Comparison of ENCODE assay signal across 1 cellular context in the genomic region with DNA sequence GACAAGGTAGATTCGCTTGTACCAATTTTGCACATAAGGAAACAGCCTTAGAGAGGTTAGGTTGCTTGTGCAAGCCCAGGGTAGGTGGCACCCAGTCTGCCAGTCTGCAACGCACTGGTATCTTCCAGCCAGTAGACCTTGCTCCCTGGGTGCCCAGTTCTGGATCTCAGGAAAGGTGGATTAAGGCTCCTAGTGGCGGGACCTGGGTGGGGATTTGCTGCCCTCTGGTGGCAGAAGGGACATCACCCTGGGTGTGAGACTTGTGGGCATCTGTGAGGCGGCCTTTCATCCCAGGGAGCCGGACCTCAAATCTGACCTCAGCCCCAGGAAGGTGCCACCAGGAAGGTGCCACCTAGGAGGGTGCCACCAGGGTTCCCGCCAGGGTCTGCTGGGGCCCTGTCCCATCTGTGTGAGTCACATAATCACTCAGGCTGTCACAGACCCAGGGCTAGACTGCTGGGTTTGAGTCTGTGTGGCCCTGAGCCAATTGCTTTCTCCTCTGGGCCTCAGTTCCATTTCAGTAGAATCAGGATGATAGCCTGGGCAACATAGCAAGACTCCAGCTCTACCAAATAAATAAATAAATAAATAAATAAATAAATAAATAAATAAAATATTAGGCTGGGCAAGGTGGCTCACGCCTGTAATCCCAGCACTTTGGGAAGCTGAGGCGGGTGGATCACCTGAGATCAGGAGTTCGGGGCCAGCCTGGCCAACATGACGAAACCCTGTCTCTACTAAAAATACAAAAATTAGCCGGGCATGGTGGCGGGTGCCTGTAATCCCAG.
A peak's percentile ranks its signal among the peaks of the same experiment; 100 is the strongest.
TF ChIP-seq lines count a peak whose summit lies in the region.

No MANE protein-coding gene starts in this region.

TF ChIP-seq in K562, 482 proteins besides CTCF, POLR2A, EP300 and RAD21 (continued from another document and continues in another):
- TF ChIP-seq CTCFL (IDR thresholded peaks at IDR 0.05; ENCODE audit: borderline replicate concordance, insufficient read depth, low read depth, low read length, poor library complexity, severe bottlenecking): peak; percentile 39
- no peak for TF ChIP-seq TCF3 (CRISPR knock-in tag; IDR thresholded peaks at IDR 0.05)
- TF ChIP-seq NFE2 (IDR thresholded peaks at IDR 0.05; ENCODE audit: low read depth): no peak
- TF ChIP-seq ZNF609 (CRISPR knock-in tag; IDR thresholded peaks at IDR 0.05; ENCODE audit: borderline replicate concordance): no peak
- TF ChIP-seq YBX1 (IDR thresholded peaks at IDR 0.05): no peak
- no peak for TF ChIP-seq SMARCE1 (IDR thresholded peaks at IDR 0.05)
- no peak for TF ChIP-seq NCOR1 (IDR thresholded peaks at IDR 0.05)
- TF ChIP-seq GTF2A2 (tag; IDR thresholded peaks at IDR 0.05): no peak
- TF ChIP-seq, protein P1, sequence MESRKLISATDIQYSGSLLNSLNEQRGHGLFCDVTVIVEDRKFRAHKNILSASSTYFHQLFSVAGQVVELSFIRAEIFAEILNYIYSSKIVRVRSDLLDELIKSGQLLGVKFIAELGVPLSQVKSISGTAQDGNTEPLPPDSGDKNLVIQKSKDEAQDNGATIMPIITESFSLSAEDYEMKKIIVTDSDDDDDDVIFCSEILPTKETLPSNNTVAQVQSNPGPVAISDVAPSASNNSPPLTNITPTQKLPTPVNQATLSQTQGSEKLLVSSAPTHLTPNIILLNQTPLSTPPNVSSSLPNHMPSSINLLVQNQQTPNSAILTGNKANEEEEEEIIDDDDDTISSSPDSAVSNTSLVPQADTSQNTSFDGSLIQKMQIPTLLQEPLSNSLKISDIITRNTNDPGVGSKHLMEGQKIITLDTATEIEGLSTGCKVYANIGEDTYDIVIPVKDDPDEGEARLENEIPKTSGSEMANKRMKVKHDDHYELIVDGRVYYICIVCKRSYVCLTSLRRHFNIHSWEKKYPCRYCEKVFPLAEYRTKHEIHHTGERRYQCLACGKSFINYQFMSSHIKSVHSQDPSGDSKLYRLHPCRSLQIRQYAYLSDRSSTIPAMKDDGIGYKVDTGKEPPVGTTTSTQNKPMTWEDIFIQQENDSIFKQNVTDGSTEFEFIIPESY (CRISPR knock-in tag; IDR thresholded peaks at IDR 0.05): peak; percentile 92
- TF ChIP-seq ATF6 (CRISPR knock-in tag; IDR thresholded peaks at IDR 0.05): 0 out of 2 replicates have a peak, but pooled peaks have one; percentile 31
- TF ChIP-seq, protein P2, sequence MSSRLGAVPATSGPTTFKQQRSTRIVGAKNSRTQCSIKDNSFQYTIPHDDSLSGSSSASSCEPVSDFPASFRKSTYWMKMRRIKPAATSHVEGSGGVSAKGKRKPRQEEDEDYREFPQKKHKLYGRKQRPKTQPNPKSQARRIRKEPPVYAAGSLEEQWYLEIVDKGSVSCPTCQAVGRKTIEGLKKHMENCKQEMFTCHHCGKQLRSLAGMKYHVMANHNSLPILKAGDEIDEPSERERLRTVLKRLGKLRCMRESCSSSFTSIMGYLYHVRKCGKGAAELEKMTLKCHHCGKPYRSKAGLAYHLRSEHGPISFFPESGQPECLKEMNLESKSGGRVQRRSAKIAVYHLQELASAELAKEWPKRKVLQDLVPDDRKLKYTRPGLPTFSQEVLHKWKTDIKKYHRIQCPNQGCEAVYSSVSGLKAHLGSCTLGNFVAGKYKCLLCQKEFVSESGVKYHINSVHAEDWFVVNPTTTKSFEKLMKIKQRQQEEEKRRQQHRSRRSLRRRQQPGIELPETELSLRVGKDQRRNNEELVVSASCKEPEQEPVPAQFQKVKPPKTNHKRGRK (tag; IDR thresholded peaks at IDR 0.05): no peak
- no peak for TF ChIP-seq GTF2E2 (tag; IDR thresholded peaks at IDR 0.05)
- no peak for TF ChIP-seq MLLT1 (IDR thresholded peaks at IDR 0.05)
- TF ChIP-seq NELFE (IDR thresholded peaks at IDR 0.05; ENCODE audit: insufficient read depth, insufficient read length): no peak
- TF ChIP-seq, protein P3, sequence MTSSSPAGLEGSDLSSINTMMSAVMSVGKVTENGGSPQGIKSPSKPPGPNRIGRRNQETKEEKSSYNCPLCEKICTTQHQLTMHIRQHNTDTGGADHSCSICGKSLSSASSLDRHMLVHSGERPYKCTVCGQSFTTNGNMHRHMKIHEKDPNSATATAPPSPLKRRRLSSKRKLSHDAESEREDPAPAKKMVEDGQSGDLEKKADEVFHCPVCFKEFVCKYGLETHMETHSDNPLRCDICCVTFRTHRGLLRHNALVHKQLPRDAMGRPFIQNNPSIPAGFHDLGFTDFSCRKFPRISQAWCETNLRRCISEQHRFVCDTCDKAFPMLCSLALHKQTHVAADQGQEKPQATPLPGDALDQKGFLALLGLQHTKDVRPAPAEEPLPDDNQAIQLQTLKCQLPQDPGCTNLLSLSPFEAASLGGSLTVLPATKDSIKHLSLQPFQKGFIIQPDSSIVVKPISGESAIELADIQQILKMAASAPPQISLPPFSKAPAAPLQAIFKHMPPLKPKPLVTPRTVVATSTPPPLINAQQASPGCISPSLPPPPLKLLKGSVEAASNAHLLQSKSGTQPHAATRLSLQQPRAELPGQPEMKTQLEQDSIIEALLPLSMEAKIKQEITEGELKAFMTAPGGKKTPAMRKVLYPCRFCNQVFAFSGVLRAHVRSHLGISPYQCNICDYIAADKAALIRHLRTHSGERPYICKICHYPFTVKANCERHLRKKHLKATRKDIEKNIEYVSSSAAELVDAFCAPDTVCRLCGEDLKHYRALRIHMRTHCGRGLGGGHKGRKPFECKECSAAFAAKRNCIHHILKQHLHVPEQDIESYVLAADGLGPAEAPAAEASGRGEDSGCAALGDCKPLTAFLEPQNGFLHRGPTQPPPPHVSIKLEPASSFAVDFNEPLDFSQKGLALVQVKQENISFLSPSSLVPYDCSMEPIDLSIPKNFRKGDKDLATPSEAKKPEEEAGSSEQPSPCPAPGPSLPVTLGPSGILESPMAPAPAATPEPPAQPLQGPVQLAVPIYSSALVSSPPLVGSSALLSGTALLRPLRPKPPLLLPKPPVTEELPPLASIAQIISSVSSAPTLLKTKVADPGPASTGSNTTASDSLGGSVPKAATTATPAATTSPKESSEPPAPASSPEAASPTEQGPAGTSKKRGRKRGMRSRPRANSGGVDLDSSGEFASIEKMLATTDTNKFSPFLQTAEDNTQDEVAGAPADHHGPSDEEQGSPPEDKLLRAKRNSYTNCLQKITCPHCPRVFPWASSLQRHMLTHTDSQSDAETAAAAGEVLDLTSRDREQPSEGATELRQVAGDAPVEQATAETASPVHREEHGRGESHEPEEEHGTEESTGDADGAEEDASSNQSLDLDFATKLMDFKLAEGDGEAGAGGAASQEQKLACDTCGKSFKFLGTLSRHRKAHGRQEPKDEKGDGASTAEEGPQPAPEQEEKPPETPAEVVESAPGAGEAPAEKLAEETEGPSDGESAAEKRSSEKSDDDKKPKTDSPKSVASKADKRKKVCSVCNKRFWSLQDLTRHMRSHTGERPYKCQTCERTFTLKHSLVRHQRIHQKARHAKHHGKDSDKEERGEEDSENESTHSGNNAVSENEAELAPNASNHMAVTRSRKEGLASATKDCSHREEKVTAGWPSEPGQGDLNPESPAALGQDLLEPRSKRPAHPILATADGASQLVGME (CRISPR knock-in tag; IDR thresholded peaks at IDR 0.05): no peak
